ENCODE assay signal across 8 cellular contexts in the genomic region with DNA sequence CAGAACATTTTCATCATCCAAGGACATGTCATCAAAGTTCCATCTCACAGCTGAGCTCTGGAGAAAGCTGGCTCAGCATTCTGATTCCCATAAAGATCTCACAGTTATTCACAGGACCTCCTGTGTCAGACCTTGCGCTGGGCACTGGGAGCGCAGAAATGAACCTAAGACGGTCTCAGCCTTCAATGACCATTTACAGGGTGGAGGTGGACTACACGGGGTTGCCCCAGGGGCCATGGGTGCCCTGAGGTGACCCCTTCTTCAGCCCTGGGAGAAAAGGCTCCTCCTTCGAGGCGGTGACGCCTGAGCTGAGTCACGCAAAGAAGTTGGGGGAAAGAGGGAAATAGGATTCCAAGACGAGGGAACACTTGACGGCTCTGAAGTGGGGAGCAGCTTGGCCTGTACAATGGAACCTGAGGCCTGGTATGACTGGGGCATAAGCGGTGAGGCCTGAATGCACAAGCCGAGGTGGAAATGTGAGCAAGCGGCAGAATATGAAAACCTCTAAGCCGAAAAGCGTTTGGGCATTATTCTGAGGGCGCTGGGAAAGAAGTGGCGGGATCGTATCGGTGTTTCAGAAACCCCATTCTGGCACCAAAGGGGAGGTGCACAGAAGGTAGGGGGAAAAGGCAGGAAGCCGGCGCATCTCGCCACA. TPM values are rescaled to one million over a fixed set of nuclear protein-coding genes. Genes with fewer than 3 reads are reported as not detected.
DNase-seq lines count a peak whose midpoint lies in the region; ATAC-seq and TF ChIP-seq lines count a peak whose summit lies in the region.

No MANE protein-coding gene starts in this region.

- H3K4me3 Mint-ChIP-seq in activated naive CD4-positive, alpha-beta T cell treated with anti-CD3 and anti-CD28 coated beads, Interleukin-2, amount 10 ng/mL, durations not matched to agents 7 days and 5 days = peak overlapping the region; percentile 97

- no peaks in the 10 kb centered on the region for H3K27me3 Mint-ChIP-seq in activated naive CD4-positive, alpha-beta T cell treated with anti-CD3 and anti-CD28 coated beads, Interleukin-2, amount 10 ng/mL, durations not matched to agents 7 days and 5 days

- peaks cover 50% of the 10 kb centered on the region for H3K4me1 Mint-ChIP-seq in activated naive CD4-positive, alpha-beta T cell treated with anti-CD3 and anti-CD28 coated beads, Interleukin-2, amount 10 ng/mL, durations not matched to agents 7 days and 5 days

- peaks cover 30% of the 10 kb centered on the region in 2 experiments for H3K4me1 ChIP-seq in neutrophil (ENCODE audit: control insufficient read depth in 1 of 2, insufficient read depth in 1 of 2, low read depth in 1 of 2, low read length in 1 of 2)

- H3K27me3 ChIP-seq in neutrophil = peaks cover 14% of the 10 kb centered on the region

- peak overlapping the region; percentile 79 to 89 for H3K4me3 ChIP-seq in neutrophil (ENCODE audit: low read depth in 1 of 2, low read length in 1 of 2)

- H3K9me3 ChIP-seq in neutrophil = no peaks in the 10 kb centered on the region

- TF ChIP-seq CTCF in neutrophil (IDR thresholded peaks at IDR 0.05) = no peak

- H3K36me3 ChIP-seq in neutrophil = peaks cover 36% of the 10 kb centered on the region

- DNase-seq in activated CD8-positive, alpha-beta memory T cell treated with anti-CD3 and anti-CD28 coated beads, Interleukin-2, amount 50 U/mL, for 48 hours = peak; percentile 63
- DNase-seq in activated CD8-positive, alpha-beta memory T cell treated with anti-CD3 and anti-CD28 coated beads, Interleukin-2, amount 50 U/mL, for 4 hours = no peak
- DNase-seq in LHCN-M2 (ENCODE audit: low read depth) (peak; percentile 77), globus pallidus (ENCODE audit: low spot score) (peak; percentile 32), midbrain (lab: John Stamatoyannopoulos, UW) (no peak)
- DNase-seq in activated naive CD4-positive, alpha-beta T cell treated with anti-CD3 and anti-CD28 coated beads, Interleukin-2, amount 10 ng/mL, durations not matched to agents 7 days and 5 days = no peak

- ATAC-seq in HG03139 (IDR thresholded peaks at IDR 0.05; ENCODE audit: unreplicated experiment) = no peak

- peaks cover 38% of the 10 kb centered on the region for H3K36me3 Mint-ChIP-seq in activated naive CD4-positive, alpha-beta T cell treated with anti-CD3 and anti-CD28 coated beads, Interleukin-2, amount 10 ng/mL, durations not matched to agents 7 days and 5 days

- peak overlapping the region; percentile 98 for H3K27ac Mint-ChIP-seq in activated naive CD4-positive, alpha-beta T cell treated with anti-CD3 and anti-CD28 coated beads, Interleukin-2, amount 10 ng/mL, durations not matched to agents 7 days and 5 days

- no peaks in the 10 kb centered on the region for H3K9me3 Mint-ChIP-seq in activated naive CD4-positive, alpha-beta T cell treated with anti-CD3 and anti-CD28 coated beads, Interleukin-2, amount 10 ng/mL, durations not matched to agents 7 days and 5 days

- CTCF ChIA-PET in activated naive CD4-positive, alpha-beta T cell treated with anti-CD3 and anti-CD28 coated beads, Interleukin-2, amount 10 ng/mL, durations not matched to agents 7 days and 5 days (lab: Charles Lee) = interaction anchor here (0.7 to 1.3 kb wide), 2 partner anchors 34 to 461 kb away, joined by 3 read pairs; no protein-coding TSS in a partner anchor

- peak overlapping the region; percentile 92 for H3K27ac ChIP-seq in neutrophil

RNA-seq across cellular contexts. Expression of a gene that starts 0.8 kb away (rescaled TPM):
- total RNA-seq in LHCN-M2 (2014; rRNA removed) = 46.3 and 46.4 TPM in 2 replicates
- 27.2 TPM for polyA plus RNA-seq in LHCN-M2 (2012)

RNA-seq across cellular contexts. Expression of a gene that starts 39.0 kb away (rescaled TPM):
- 15.6 and 18.2 TPM in 2 replicates for total RNA-seq in LHCN-M2 (2014; rRNA removed)
- polyA plus RNA-seq in LHCN-M2 (2012) = 5.4 TPM

RNA-seq across cellular contexts. Expression of a gene that starts 39.2 kb away (rescaled TPM):
- total RNA-seq in LHCN-M2 (2014; rRNA removed) = 12.2 and 13.8 TPM in 2 replicates
- 13.0 TPM for polyA plus RNA-seq in LHCN-M2 (2012)

Comparison
In these comparisons a context has a peak if more than half of its experiments do, and no peak if none do; other contexts are left out.
1. DNase-seq: peak in activated CD8-positive, alpha-beta memory T cell treated with anti-CD3 and anti-CD28 coated beads, Interleukin-2, amount 50 U/mL, for 48 hours (single experiment), LHCN-M2 (single experiment) and globus pallidus (single experiment); none in activated CD8-positive, alpha-beta memory T cell treated with anti-CD3 and anti-CD28 coated beads, Interleukin-2, amount 50 U/mL, for 4 hours (single experiment), activated naive CD4-positive, alpha-beta T cell treated with anti-CD3 and anti-CD28 coated beads, Interleukin-2, amount 10 ng/mL, durations not matched to agents 7 days and 5 days (single experiment) and midbrain (single experiment).